In genomic region chr2:84537251-84537650, GRCh38 we compare ENCODE assay signal across 23 cellular contexts. TPM values are rescaled to one million over a fixed set of nuclear protein-coding genes. Genes with fewer than 3 reads are reported as not detected.
A peak's percentile ranks its signal among the peaks of the same experiment; 100 is the strongest.
DNase-seq lines count a peak whose midpoint lies in the region; ATAC-seq, FAIRE-seq and TF ChIP-seq lines count a peak whose summit lies in the region.
"Had no signal": no experiment of that assay in that cellular context is flagged by ENCODE, and none has a peak within 500 bp of the region (broad histone marks: within the 10 kb centered on the region; RNA-seq: fewer than 3 reads in every experiment).

No MANE protein-coding gene starts in this region.

- H3K23ac ChIP-seq in trophoblast cell (ENCODE audit: low read length) = no peak overlapping the region

- H3K27ac ChIP-seq in GM23248 = no peak overlapping the region
- H3K27ac ChIP-seq in trophoblast cell (ENCODE audit: low read depth, low read length) = no peak overlapping the region
- H3K27ac ChIP-seq: 22Rv1; BLaER1 treated with 17β-estradiol and CSF1 and Interleukin-3, amounts not matched to agents 10 nM and 100 nM had no signal

- no peak overlapping the region for H3K4me3 Mint-ChIP-seq in WTC11
- H3K4me3 Mint-ChIP-seq: CD14-positive monocyte; CD4-positive, alpha-beta T cell; CD8-positive, alpha-beta memory T cell had no signal

- no peaks in the 10 kb centered on the region for H3K36me3 ChIP-seq in GM23248 (ENCODE audit: low read depth)
- no peaks in the 10 kb centered on the region for H3K36me3 ChIP-seq in trophoblast cell (ENCODE audit: control insufficient read depth in 1 of 2, insufficient read depth in 2 of 2, low read length in 2 of 2)
- H3K36me3 ChIP-seq: BE2C; BLaER1 treated with 17β-estradiol and CSF1 and Interleukin-3, amounts not matched to agents 10 nM and 100 nM had no signal

- no peaks in the 10 kb centered on the region for H3K36me3 Mint-ChIP-seq in WTC11
- H3K36me3 Mint-ChIP-seq: CD14-positive monocyte had no signal

- no peak overlapping the region for H4K91ac ChIP-seq in trophoblast cell (ENCODE audit: low read depth, low read length)

- H4K12ac ChIP-seq in trophoblast cell (ENCODE audit: low read depth, low read length) = no peak overlapping the region

- no peaks in the 10 kb centered on the region for H3K9me3 Mint-ChIP-seq in WTC11
- H3K9me3 Mint-ChIP-seq: CD4-positive, alpha-beta T cell; CD8-positive, alpha-beta memory T cell had no signal

- H3K4me3 ChIP-seq in AG10803 (ENCODE audit: low read length) = no peak overlapping the region
- H3K4me3 ChIP-seq in GM23248 = no peak overlapping the region
- no peak overlapping the region for H3K4me3 ChIP-seq in trophoblast cell (ENCODE audit: low read depth, low read length)
- H3K4me3 ChIP-seq: BLaER1 treated with 17β-estradiol and CSF1 and Interleukin-3, amounts not matched to agents 10 nM and 100 nM had no signal

- no peak for TF ChIP-seq POLR2A in GM12892 (IDR thresholded peaks at IDR 0.05; ENCODE audit: low read depth, low read length)

- H3K9me2 ChIP-seq in GM23248 (ENCODE audit: insufficient read depth) = no peaks in the 10 kb centered on the region

- TF ChIP-seq CTCF in AG10803 (conservative IDR thresholded peaks at IDR 0.05; ENCODE audit: low read length) (no peak), WTC11 (IDR thresholded peaks at IDR 0.05) (no peak)

- H2BK120ac ChIP-seq in trophoblast cell (ENCODE audit: insufficient read depth, low read length, poor library complexity) = no peak overlapping the region

- H3K4me1 ChIP-seq in GM23248 (ENCODE audit: insufficient read depth) = no peaks in the 10 kb centered on the region
- H3K4me1 ChIP-seq in trophoblast cell (ENCODE audit: control insufficient read depth in 1 of 2, insufficient read depth in 2 of 2, low read length in 2 of 2) = no peaks in the 10 kb centered on the region
- H3K4me1 ChIP-seq: BE2C had no signal

- no peak overlapping the region for H3K9ac ChIP-seq in GM23248
- H3K9ac ChIP-seq in trophoblast cell (ENCODE audit: low read length) = no peak overlapping the region
- H3K9ac ChIP-seq: BLaER1 treated with 17β-estradiol and CSF1 and Interleukin-3, amounts not matched to agents 10 nM and 100 nM had no signal

- peak; percentile 53 for ATAC-seq in WTC11
- ATAC-seq: HCT116 had no signal

- in situ Hi-C loops in GM23248 (cut with MboI) = no loop called here

- H3K4ac ChIP-seq in trophoblast cell (ENCODE audit: low read depth, low read length) = no peak overlapping the region

- H3K4me2 ChIP-seq in GM23248 (ENCODE audit: unreplicated experiment) (no peak overlapping the region), trophoblast cell (ENCODE audit: low read length) (no peak overlapping the region)
- H3K4me2 ChIP-seq: BLaER1 treated with 17β-estradiol and CSF1 and Interleukin-3, amounts not matched to agents 10 nM and 100 nM had no signal

- DNase-seq in AG10803 (ENCODE audit: low read depth) = peak; percentile 17
- peak; percentile 12 for DNase-seq in GM23248
- no peak for DNase-seq in WTC11 (ENCODE audit: low spot score)
- DNase-seq in trophoblast cell = peak; percentile 74 to 91
- DNase-seq in GM12892 (ENCODE audit: insufficient read length) = no peak
- DNase-seq in stimulated activated naive CD4-positive, alpha-beta T cell (lab: John Stamatoyannopoulos, UW) = no peak
- DNase-seq in amygdala (lab: John Stamatoyannopoulos, UW) = no peak
- DNase-seq: AML-193; BE2C; CD4-positive, alpha-beta T cell; CD8-positive, alpha-beta memory T cell; DMS 273 treated with DMSO at 0.1 percent for 48 hours; DMS79; H7 had no signal

- H3K9me3 ChIP-seq in GM23248 (ENCODE audit: low read depth) (no peaks in the 10 kb centered on the region), trophoblast cell (ENCODE audit: insufficient read depth, low read depth, low read length) (no peaks in the 10 kb centered on the region)
- H3K9me3 ChIP-seq: BE2C; BLaER1 treated with 17β-estradiol and CSF1 and Interleukin-3, amounts not matched to agents 10 nM and 100 nM had no signal

- no peak for FAIRE-seq in GM12892 (lab: Jason Lieb, UNC)
- FAIRE-seq: A204.1, D721Med, G401.6, GM19239, H1 had no signal

- H3K27ac Mint-ChIP-seq in WTC11 = no peak overlapping the region
- H3K27ac Mint-ChIP-seq: CD14-positive monocyte; CD4-positive, alpha-beta T cell; CD8-positive, alpha-beta memory T cell had no signal

- H2AFZ ChIP-seq in GM23248 = no peak overlapping the region
- H2AFZ ChIP-seq in trophoblast cell (ENCODE audit: insufficient read depth, low read length, poor library complexity) = no peak overlapping the region

- H3K27me3 ChIP-seq in GM23248 (replicated peaks; ENCODE audit: insufficient read depth) = 0 out of 2 replicates have a peak, but pooled peaks cover 2% of the 10 kb centered on the region
- H3K27me3 ChIP-seq in trophoblast cell (ENCODE audit: insufficient read depth, low read length) = no peaks in the 10 kb centered on the region
- H3K27me3 ChIP-seq: BE2C; BLaER1 treated with 17β-estradiol and CSF1 and Interleukin-3, amounts not matched to agents 10 nM and 100 nM had no signal

- CTCF ChIA-PET in WTC11 (lab: Charles Lee) = interaction anchor here (2.3 kb wide), 1 partner anchor 11 kb away, joined by 5 read pairs; no protein-coding TSS in a partner anchor

- peaks cover 22% of the 10 kb centered on the region for H3K4me1 Mint-ChIP-seq in WTC11
- H3K4me1 Mint-ChIP-seq: CD14-positive monocyte had no signal

- no peak overlapping the region for H2BK12ac ChIP-seq in trophoblast cell (ENCODE audit: low read length)

- no peak overlapping the region for H2AK5ac ChIP-seq in trophoblast cell (ENCODE audit: low read length)

- no peak overlapping the region for H2BK5ac ChIP-seq in trophoblast cell (ENCODE audit: low read depth, low read length, poor library complexity)

- no peaks in the 10 kb centered on the region for H3F3A ChIP-seq in GM23248 (ENCODE audit: insufficient read depth)

- WGBS in GM23248 (ENCODE audit: low coverage in 1 of 2, low lambda C conversion rate in 2 of 2, missing lambda C conversion rate in 2 of 2), 2 experiments = 91 to 97% methylated on average over 1 of the region's 1 CpG
- WGBS in trophoblast cell (ENCODE audit: extremely low coverage, insufficient coverage, insufficient read length) = no CpG with 5 or more reads among the region's 1 CpG

- POLR2A ChIA-PET in WTC11 (lab: Charles Lee) = no interaction called here

- no peaks in the 10 kb centered on the region for H4K20me1 ChIP-seq in GM23248 (ENCODE audit: insufficient read depth)
- H4K20me1 ChIP-seq: BLaER1 treated with 17β-estradiol and CSF1 and Interleukin-3, amounts not matched to agents 10 nM and 100 nM had no signal

- H3K79me2 ChIP-seq in GM23248 (ENCODE audit: insufficient read depth) (no peaks in the 10 kb centered on the region), trophoblast cell (ENCODE audit: control insufficient read depth, insufficient read depth, low read length, poor library complexity) (no peaks in the 10 kb centered on the region)

- H3K18ac ChIP-seq in trophoblast cell (ENCODE audit: low read length) = no peak overlapping the region

- no peak overlapping the region for H3K14ac ChIP-seq in trophoblast cell (ENCODE audit: low read length)

- H4K8ac ChIP-seq in trophoblast cell (ENCODE audit: low read depth, low read length) = no peak overlapping the region

- H3K79me1 ChIP-seq in trophoblast cell (ENCODE audit: low read length) = no peaks in the 10 kb centered on the region

- H3K27me3 Mint-ChIP-seq in WTC11 (ENCODE audit: low read depth) = peaks cover 2% of the 10 kb centered on the region; the same call in 1 of the 2 replicates
- H3K27me3 Mint-ChIP-seq: CD4-positive, alpha-beta T cell had no signal

TF ChIP-seq in WTC11, 78 proteins besides CTCF, POLR2A, EP300 and RAD21:
- TF ChIP-seq TEAD1 (CRISPR knock-in tag; IDR thresholded peaks at IDR 0.05) = no peak

RNA-seq across cellular contexts. Expression of gene DNAH6, which starts 21.0 kb away (rescaled TPM):
- 0.11 TPM in 1 of 2 replicates, not detected in the other for total RNA-seq in GM23248 (2014; rRNA removed; shearing (Covaris generic))
- polyA plus RNA-seq in GM23248 (2016; fragmentation: Nextera tagmentation; extraction: Ambion mirVana) = not detected in 2 replicates
- 0.18 to 0.39 TPM (median 0.27 TPM) in 3 replicates for total RNA-seq in WTC11 (2021)
- polyA plus RNA-seq in trophoblast cell (2013) = 0.21 and 0.36 TPM in 2 replicates
- polyA plus RNA-seq in GM12892 (2012; ENCODE audit: missing spikeins) = 0.38 TPM
- polyA plus RNA-seq: CD14-positive monocyte had no signal

Comparison
In these comparisons a context has a peak if more than half of its experiments do, and no peak if none do; other contexts are left out.
1. DNase-seq: peak in AG10803 (single experiment), GM23248 (single experiment) and trophoblast cell (2 of 2); none in WTC11 (single experiment), GM12892 (single experiment), stimulated activated naive CD4-positive, alpha-beta T cell (0 of 6) and amygdala (0 of 56).